ENCODE assay signal across 28 cellular contexts in genomic region chr15:89667706-89667960, GRCh38. TPM values are rescaled to one million over a fixed set of nuclear protein-coding genes. Genes with fewer than 3 reads are reported as not detected.
"Had no signal": no experiment of that assay in that cellular context is flagged by ENCODE, and none has a peak within 500 bp of the region (broad histone marks: within the 10 kb centered on the region; RNA-seq: fewer than 3 reads in every experiment).

No MANE protein-coding gene starts in this region.

- H3K36me3 Mint-ChIP-seq: activated naive CD4-positive, alpha-beta T cell treated with anti-CD3 and anti-CD28 coated beads, Interleukin-2, amount 10 ng/mL, durations not matched to agents 7 days and 5 days; activated naive CD8-positive, alpha-beta T cell treated with anti-CD3 and anti-CD28 coated beads, Interleukin-2, amount 10 ng/mL, durations not matched to agents 7 days and 5 days had no signal

- H3K4me1 Mint-ChIP-seq: activated CD4-positive, alpha-beta T cell treated with anti-CD3 and anti-CD28 coated beads, Interleukin-2, amount 10 ng/mL, durations not matched to agents 24 days and 14 days had no signal

- H3K9me3 Mint-ChIP-seq: activated CD4-positive, alpha-beta T cell treated with anti-CD3 and anti-CD28 coated beads, Interleukin-2, amount 10 ng/mL, durations not matched to agents 24 days and 14 days; activated naive CD4-positive, alpha-beta T cell treated with anti-CD3 and anti-CD28 coated beads, Interleukin-2, amount 10 ng/mL, durations not matched to agents 7 days and 5 days; activated naive CD8-positive, alpha-beta T cell treated with anti-CD3 and anti-CD28 coated beads, Interleukin-2, amount 10 ng/mL, durations not matched to agents 7 days and 5 days; activated T-cell treated with anti-CD3 and anti-CD28 coated beads, Interleukin-2, amount 50 U/mL, for 4 hours had no signal

- ATAC-seq: activated T-cell treated with anti-CD3 and anti-CD28 coated beads, Interleukin-2, amount 50 U/mL, for 4 hours; Panc1 had no signal

- H3K4me3 Mint-ChIP-seq: activated CD4-positive, alpha-beta T cell treated with anti-CD3 and anti-CD28 coated beads, Interleukin-2, amount 10 ng/mL, durations not matched to agents 24 days and 14 days; activated naive CD4-positive, alpha-beta T cell treated with anti-CD3 and anti-CD28 coated beads, Interleukin-2, amount 10 ng/mL, durations not matched to agents 7 days and 5 days; activated naive CD8-positive, alpha-beta T cell treated with anti-CD3 and anti-CD28 coated beads, Interleukin-2, amount 10 ng/mL, durations not matched to agents 7 days and 5 days; activated T-cell treated with anti-CD3 and anti-CD28 coated beads, Interleukin-2, amount 50 U/mL, for 4 hours had no signal

- H3K27ac Mint-ChIP-seq: activated CD4-positive, alpha-beta T cell treated with anti-CD3 and anti-CD28 coated beads, Interleukin-2, amount 10 ng/mL, durations not matched to agents 24 days and 14 days; activated naive CD4-positive, alpha-beta T cell treated with anti-CD3 and anti-CD28 coated beads, Interleukin-2, amount 10 ng/mL, durations not matched to agents 7 days and 5 days; activated naive CD8-positive, alpha-beta T cell treated with anti-CD3 and anti-CD28 coated beads, Interleukin-2, amount 10 ng/mL, durations not matched to agents 7 days and 5 days had no signal

- DNase-seq: activated CD4-positive, alpha-beta T cell treated with anti-CD3 and anti-CD28 coated beads, Interleukin-2, amount 10 ng/mL, durations not matched to agents 24 days and 14 days; activated CD4-positive, alpha-beta T cell treated with anti-CD3 and anti-CD28 coated beads, Interleukin-2, amount 50 U/mL, for 48 hours; activated CD8-positive, alpha-beta memory T cell treated with anti-CD3 and anti-CD28 coated beads, Interleukin-2, amount 50 U/mL, for 4 hours; activated effector memory CD4-positive, alpha-beta T cell treated with Interleukin-2 at 50 U/mL for 16 hours; activated naive CD4-positive, alpha-beta T cell treated with anti-CD3 and anti-CD28 coated beads, Interleukin-2, amount 10 ng/mL, durations not matched to agents 7 days and 5 days; activated naive CD8-positive, alpha-beta T cell treated with anti-CD3 and anti-CD28 coated beads, Interleukin-2, amount 10 ng/mL, durations not matched to agents 7 days and 5 days; activated T-cell treated with anti-CD3 and anti-CD28 coated beads for 4 hours; activated T-cell treated with anti-CD3 and anti-CD28 coated beads, Interleukin-2, amount 50 U/mL, for 4 hours; adrenal gland; brain microvascular endothelial cell; central memory CD4-positive, alpha-beta T cell; Kasumi-1; KG1; MG63; NCI-H1048; NCI-H1105 treated with DMSO at 0.1 percent for 48 hours; NCI-H1436; NCI-H1694; NCI-H1930; NCI-H2081 treated with DMSO at 0.1 percent for 48 hours; NCI-H226; NCI-H446 treated with DMSO at 0.1 percent for 48 hours; NCI-H524; SHP77; SJCRH30 had no signal

RNA-seq across cellular contexts. Expression of gene PLIN1, which starts 11.5 kb away (rescaled TPM):
- total RNA-seq: RPMI7951; SJCRH30; T-helper 2 cell treated with Interferon-gamma antibody and Interleukin-4, amounts not matched to agents 100 ng/mL and 5 ng/mL, for 36 hours had no signal

RNA-seq across cellular contexts. Expression of gene WDR93, which starts 23.0 kb away (rescaled TPM):
- total RNA-seq: activated CD4-positive, alpha-beta T cell treated with anti-CD3 and anti-CD28 coated beads, Interleukin-2, amount 10 ng/mL, durations not matched to agents 24 days and 14 days; activated naive CD8-positive, alpha-beta T cell treated with anti-CD3 and anti-CD28 coated beads, Interleukin-2, amount 10 ng/mL, durations not matched to agents 7 days and 5 days; activated T-cell treated with anti-CD3 and anti-CD28 coated beads, Interleukin-2, amount 50 U/mL, for 4 hours; SJCRH30; T-helper 2 cell treated with Interferon-gamma antibody and Interleukin-4, amounts not matched to agents 100 ng/mL and 5 ng/mL, for 36 hours had no signal
